20 cellular contexts compared by ENCODE assay signal in the genomic region with DNA sequence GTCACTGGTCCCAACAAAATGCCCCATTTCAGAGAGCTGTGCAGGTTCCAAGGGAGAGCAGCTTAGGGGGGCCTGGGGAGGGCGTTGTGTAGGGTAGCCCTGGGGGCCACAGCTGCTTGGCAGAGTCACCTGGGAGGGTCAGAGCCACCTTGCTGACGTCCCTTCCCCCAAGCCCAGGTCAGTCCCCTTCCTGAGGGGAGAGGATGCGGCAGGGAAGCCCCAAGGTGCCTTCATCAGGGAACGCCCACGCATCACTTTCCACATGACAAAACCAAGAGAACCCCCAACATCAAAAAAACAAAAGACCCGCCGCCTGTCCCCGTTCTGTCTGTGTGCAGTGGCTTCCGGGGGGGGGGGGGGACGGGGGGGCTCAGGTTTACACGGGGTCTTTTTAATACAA. TPM values are rescaled to one million over a fixed set of nuclear protein-coding genes. Genes with fewer than 3 reads are reported as not detected.
DNase-seq lines count a peak whose midpoint lies in the region; ATAC-seq and TF ChIP-seq lines count a peak whose summit lies in the region.
"Had no signal": no experiment of that assay in that cellular context is flagged by ENCODE, and none has a peak within 500 bp of the region (broad histone marks: within the 10 kb centered on the region; RNA-seq: fewer than 3 reads in every experiment).

No MANE protein-coding gene starts in this region.

- no peak for ATAC-seq in activated CD8-positive, alpha-beta T cell treated with anti-CD3 and anti-CD28 coated beads for 36 hours
- ATAC-seq in GM21360 (IDR thresholded peaks at IDR 0.05; ENCODE audit: unreplicated experiment), result no peak
- ATAC-seq: HepG2, PC-3 had no signal

- H3K36me3 ChIP-seq in BLaER1, result peaks cover 46% of the 10 kb centered on the region
- peaks cover 69% of the 10 kb centered on the region for H3K36me3 ChIP-seq in DOHH2 (ENCODE audit: control insufficient read depth, low read length)
- peaks cover 28% of the 10 kb centered on the region for H3K36me3 ChIP-seq in effector memory CD4-positive, alpha-beta T cell (ENCODE audit: control insufficient read depth, insufficient read depth, low read length)

- no peaks in the 10 kb centered on the region for H3K9me2 ChIP-seq in DOHH2 (replicated peaks; ENCODE audit: control insufficient read depth, low read length)

- no peaks in the 10 kb centered on the region for H3K27me3 Mint-ChIP-seq in activated CD8-positive, alpha-beta T cell treated with anti-CD3 and anti-CD28 coated beads for 36 hours

- CTCF ChIA-PET in activated CD8-positive, alpha-beta T cell treated with anti-CD3 and anti-CD28 coated beads for 36 hours (lab: Charles Lee), result interaction anchor here (3.1 kb wide), 1 partner anchor 62 kb away, joined by 11 read pairs; no protein-coding TSS in a partner anchor

- no peaks in the 10 kb centered on the region for H3K9me3 Mint-ChIP-seq in activated CD8-positive, alpha-beta T cell treated with anti-CD3 and anti-CD28 coated beads for 36 hours
- H3K9me3 Mint-ChIP-seq: CD14-positive monocyte had no signal

- H3K4me1 ChIP-seq in BLaER1, result peaks cover 93% of the 10 kb centered on the region
- H3K4me1 ChIP-seq in DOHH2 (ENCODE audit: control insufficient read depth, low read length), result peaks cover 95% of the 10 kb centered on the region
- peaks cover 29% of the 10 kb centered on the region for H3K4me1 ChIP-seq in effector memory CD4-positive, alpha-beta T cell (ENCODE audit: control insufficient read depth, insufficient read depth, low read length, poor library complexity, severe bottlenecking)
- H3K4me1 ChIP-seq: SJCRH30 had no signal

- H3K4me1 Mint-ChIP-seq in activated CD8-positive, alpha-beta T cell treated with anti-CD3 and anti-CD28 coated beads for 36 hours (ENCODE audit: low read depth), result peaks cover 40% of the 10 kb centered on the region

- H3K4me3 ChIP-seq in BLaER1 (no peak overlapping the region), DOHH2 (ENCODE audit: low read length) (no peak overlapping the region)
- no peak overlapping the region for H3K4me3 ChIP-seq in effector memory CD4-positive, alpha-beta T cell (ENCODE audit: insufficient read depth, low read depth, low read length, poor library complexity, severe bottlenecking)
- H3K4me3 ChIP-seq: SJCRH30 had no signal

- peaks cover 33% of the 10 kb centered on the region for H3K36me3 Mint-ChIP-seq in activated CD8-positive, alpha-beta T cell treated with anti-CD3 and anti-CD28 coated beads for 36 hours (ENCODE audit: low read depth)

- H3K79me2 ChIP-seq in DOHH2 (ENCODE audit: control insufficient read depth, low read length), result peaks cover 4% of the 10 kb centered on the region

- no peak overlapping the region for H3K9ac ChIP-seq in BLaER1

- H3K4me2 ChIP-seq in BLaER1, result peak overlapping the region; percentile 81
- H3K4me2 ChIP-seq in DOHH2 (ENCODE audit: low read length), result peak overlapping the region; percentile 35; the same call in 1 of the 2 replicates

- peaks cover 48% of the 10 kb centered on the region for H3F3A ChIP-seq in DOHH2 (ENCODE audit: control insufficient read depth, insufficient read depth)

- intact Hi-C loops in activated CD8-positive, alpha-beta T cell treated with anti-CD3 and anti-CD28 coated beads for 36 hours (cut with micrococcal nuclease), result no loop called here

- H4K20me1 ChIP-seq in BLaER1 (peaks cover 72% of the 10 kb centered on the region), DOHH2 (ENCODE audit: control insufficient read depth, insufficient read depth, low read depth, low read length) (no peaks in the 10 kb centered on the region)

- TF ChIP-seq CTCF in DOHH2 (IDR thresholded peaks at IDR 0.05; ENCODE audit: low read depth, low read length, poor library complexity, severe bottlenecking), result no peak
- no peak for TF ChIP-seq CTCF in activated CD8-positive, alpha-beta T cell treated with anti-CD3 and anti-CD28 coated beads for 36 hours (IDR thresholded peaks at IDR 0.05)

- peak; percentile 69 for DNase-seq in activated CD8-positive, alpha-beta T cell treated with anti-CD3 and anti-CD28 coated beads for 36 hours
- DNase-seq in effector memory CD4-positive, alpha-beta T cell, result no peak
- no peak for DNase-seq in NCI-H69 (lab: John Stamatoyannopoulos, UW)
- no peak for DNase-seq in foreskin melanocyte
- DNase-seq: COR-L47, DMS 273 treated with DMSO at 0.1 percent for 48 hours, DND-41, KG1, NCI-H1105 treated with DMSO at 0.1 percent for 48 hours, NCI-H1694 treated with DMSO at 0.1 percent for 48 hours, NCI-H2107, NCI-H510A, NCI-H774, PC-3, SJCRH30 had no signal

- H3K9me3 ChIP-seq in BLaER1, result no peaks in the 10 kb centered on the region
- no peaks in the 10 kb centered on the region for H3K9me3 ChIP-seq in DOHH2 (ENCODE audit: control insufficient read depth, insufficient read depth, low read length)
- H3K9me3 ChIP-seq in effector memory CD4-positive, alpha-beta T cell (ENCODE audit: control insufficient read depth, low read length), result no peaks in the 10 kb centered on the region
- H3K9me3 ChIP-seq: SJCRH30 had no signal

- H3K27me3 ChIP-seq in BLaER1, result no peaks in the 10 kb centered on the region
- H3K27me3 ChIP-seq in DOHH2 (ENCODE audit: control insufficient read depth, low read length), result no peaks in the 10 kb centered on the region
- H3K27me3 ChIP-seq in effector memory CD4-positive, alpha-beta T cell (replicated peaks; ENCODE audit: control insufficient read depth, insufficient read depth, low read length, poor library complexity, severe bottlenecking), result no peaks in the 10 kb centered on the region
- H3K27me3 ChIP-seq: SJCRH30 had no signal

- no peak overlapping the region for H3K27ac Mint-ChIP-seq in activated CD8-positive, alpha-beta T cell treated with anti-CD3 and anti-CD28 coated beads for 36 hours
- H3K27ac Mint-ChIP-seq: CD14-positive monocyte had no signal

- H3K27ac ChIP-seq in BLaER1 (no peak overlapping the region), DOHH2 (ENCODE audit: low read depth, low read length) (peak overlapping the region; percentile 22; the same call in 1 of the 2 replicates)
- peak overlapping the region; percentile 9 for H3K27ac ChIP-seq in effector memory CD4-positive, alpha-beta T cell (ENCODE audit: insufficient read depth, low read length, poor library complexity, severe bottlenecking)
- H3K27ac ChIP-seq: SJCRH30 had no signal

- H3K4me3 Mint-ChIP-seq in activated CD8-positive, alpha-beta T cell treated with anti-CD3 and anti-CD28 coated beads for 36 hours, result no peak overlapping the region
- H3K4me3 Mint-ChIP-seq: CD14-positive monocyte had no signal

- POLR2A ChIA-PET in activated CD8-positive, alpha-beta T cell treated with anti-CD3 and anti-CD28 coated beads for 36 hours (lab: Charles Lee), result interaction anchor here (1.1 kb wide), 1 partner anchor 26 kb away, joined by 3 read pairs; no protein-coding TSS in a partner anchor

RNA-seq across cellular contexts. Expression of gene UQCR11, which starts 5.3 kb away (rescaled TPM):
- 100 to 1,000 TPM; 231 TPM for total RNA-seq in activated CD8-positive, alpha-beta T cell treated with anti-CD3 and anti-CD28 coated beads for 36 hours

RNA-seq across cellular contexts. Expression of gene MBD3, which starts 17.9 kb away (rescaled TPM):
- total RNA-seq in activated CD8-positive, alpha-beta T cell treated with anti-CD3 and anti-CD28 coated beads for 36 hours, result 10 to 100 TPM; 87.8 to 92.5 TPM

RNA-seq across cellular contexts. Expression of gene TCF3, which starts 41.8 kb away (rescaled TPM):
- total RNA-seq in activated CD8-positive, alpha-beta T cell treated with anti-CD3 and anti-CD28 coated beads for 36 hours, result 100 to 1,000 TPM; 124 to 126 TPM

RNA-seq across cellular contexts. Expression of gene MEX3D, which starts 42.5 kb away (rescaled TPM):
- 1 to 10 TPM; 5.0 to 5.5 TPM for total RNA-seq in activated CD8-positive, alpha-beta T cell treated with anti-CD3 and anti-CD28 coated beads for 36 hours
